ENCODE assay signal across 19 cellular contexts in the genomic region with DNA sequence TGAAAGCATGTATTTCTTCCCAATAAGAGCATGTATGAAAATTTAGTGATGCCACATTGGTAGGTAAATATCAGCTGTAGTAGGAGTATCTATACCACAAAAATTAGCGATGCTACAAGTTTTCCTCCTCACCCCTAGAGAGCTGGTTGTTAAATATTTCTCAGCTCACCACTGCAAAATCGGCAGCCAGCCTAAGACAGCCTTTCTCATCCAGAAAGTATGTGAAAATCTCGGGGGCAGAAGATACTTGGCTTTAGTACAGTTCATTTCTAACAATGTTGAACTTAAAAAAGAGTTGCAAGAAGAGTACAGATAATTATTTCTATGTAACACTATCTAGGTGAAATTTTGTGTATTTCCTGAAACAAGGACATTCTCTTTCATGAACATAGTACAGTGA.
DNase-seq lines count a peak whose midpoint lies in the region; ATAC-seq and TF ChIP-seq lines count a peak whose summit lies in the region.
"Had no signal": no experiment of that assay in that cellular context is flagged by ENCODE, and none has a peak within 500 bp of the region (broad histone marks: within the 10 kb centered on the region; RNA-seq: fewer than 3 reads in every experiment).

No MANE protein-coding gene starts in this region.

- peak; percentile 10 for DNase-seq in ACHN
- peak; percentile 19 for DNase-seq in HCEC 1CT
- peak; percentile 61 for DNase-seq in astrocyte of the spinal cord (ENCODE audit: low read depth, low spot score)
- DNase-seq in glomerular visceral epithelial cell (ENCODE audit: extremely low spot score), result peak; percentile 11
- DNase-seq in natural killer cell treated with Interleukin-12 subunit alpha and Interleukin-12 subunit beta and Interleukin-15 and Interleukin-18, amount 100 ng/mL, for 72 hours (ENCODE audit: low spot score), result no peak
- DNase-seq in activated naive CD4-positive, alpha-beta T cell treated with Interleukin-2 at 50 U/mL for 16 hours, result no peak
- no peak for DNase-seq in HEK293T (ENCODE audit: extremely low spot score)
- DNase-seq: activated CD4-positive, CD25-positive, alpha-beta regulatory T cell; activated T-cell treated with anti-CD3 and anti-CD28 coated beads, Interleukin-2, amount 50 U/mL, for 72 hours; head of caudate nucleus; mesendoderm; NCI-H2029; NCI-H510A treated with DMSO at 0.1 percent for 48 hours; SIG-M5; stimulated activated naive B cell treated with anti-CD40 and anti-IgM and Interleukin-4, amounts not matched to agents 10 μg/mL and 1 μg/mL and 100 μg/mL, for 72 hours; T-helper 17 cell; trophoblast cell had no signal

- no peak for TF ChIP-seq CTCF in astrocyte of the spinal cord (IDR thresholded peaks at IDR 0.05; ENCODE audit: low read depth, low read length)

- H3K4me3 Mint-ChIP-seq in natural killer cell treated with Interleukin-12 subunit alpha and Interleukin-12 subunit beta and Interleukin-15 and Interleukin-18, amount 100 ng/mL, for 72 hours, result no peak overlapping the region
- H3K4me3 Mint-ChIP-seq: activated T-cell treated with anti-CD3 and anti-CD28 coated beads, Interleukin-2, amount 50 U/mL, for 72 hours; nephron; stimulated activated naive B cell treated with anti-CD40 and anti-IgM and Interleukin-4, amounts not matched to agents 10 μg/mL and 1 μg/mL and 100 μg/mL, for 72 hours; T-helper 17 cell had no signal

- in situ Hi-C loops in ACHN (cut with HindIII; ENCODE audit: low pct_ligation_motif_present, low pct_unique_long_range_greater_than_20kb, low sequenced_read_pairs) (no loop called here), astrocyte of the spinal cord (cut with HindIII; ENCODE audit: low sequenced_read_pairs) (no loop called here)

- H3K9me3 Mint-ChIP-seq in natural killer cell treated with Interleukin-12 subunit alpha and Interleukin-12 subunit beta and Interleukin-15 and Interleukin-18, amount 100 ng/mL, for 72 hours, result peaks cover 8% of the 10 kb centered on the region
- H3K9me3 Mint-ChIP-seq: activated T-cell treated with anti-CD3 and anti-CD28 coated beads, Interleukin-2, amount 50 U/mL, for 72 hours had no signal

- no peak overlapping the region for H3K4me3 ChIP-seq in astrocyte of the spinal cord (ENCODE audit: low read depth, low read length)

- no peaks in the 10 kb centered on the region for H3K36me3 Mint-ChIP-seq in natural killer cell treated with Interleukin-12 subunit alpha and Interleukin-12 subunit beta and Interleukin-15 and Interleukin-18, amount 100 ng/mL, for 72 hours
- H3K36me3 Mint-ChIP-seq: stimulated activated naive B cell treated with anti-CD40 and anti-IgM and Interleukin-4, amounts not matched to agents 10 μg/mL and 1 μg/mL and 100 μg/mL, for 72 hours had no signal

- H3K4me1 Mint-ChIP-seq in natural killer cell treated with Interleukin-12 subunit alpha and Interleukin-12 subunit beta and Interleukin-15 and Interleukin-18, amount 100 ng/mL, for 72 hours (ENCODE audit: low read depth in 2 of 2), result no peaks in the 10 kb centered on the region
- H3K4me1 Mint-ChIP-seq: nephron; stimulated activated naive B cell treated with anti-CD40 and anti-IgM and Interleukin-4, amounts not matched to agents 10 μg/mL and 1 μg/mL and 100 μg/mL, for 72 hours; T-helper 17 cell had no signal

- ATAC-seq in natural killer cell treated with Interleukin-12 subunit alpha and Interleukin-12 subunit beta and Interleukin-15 and Interleukin-18, amount 100 ng/mL, for 72 hours, result no peak
- ATAC-seq in GM18870 (IDR thresholded peaks at IDR 0.05; ENCODE audit: unreplicated experiment), result no peak
- ATAC-seq: activated T-cell treated with anti-CD3 and anti-CD28 coated beads, Interleukin-2, amount 50 U/mL, for 72 hours; stimulated activated naive B cell treated with anti-CD40 and anti-IgM and Interleukin-4, amounts not matched to agents 10 μg/mL and 1 μg/mL and 100 μg/mL, for 72 hours; T-helper 17 cell had no signal

- H3K27me3 Mint-ChIP-seq in natural killer cell treated with Interleukin-12 subunit alpha and Interleukin-12 subunit beta and Interleukin-15 and Interleukin-18, amount 100 ng/mL, for 72 hours, result no peaks in the 10 kb centered on the region
- H3K27me3 Mint-ChIP-seq: stimulated activated naive B cell treated with anti-CD40 and anti-IgM and Interleukin-4, amounts not matched to agents 10 μg/mL and 1 μg/mL and 100 μg/mL, for 72 hours; T-helper 17 cell had no signal

- CTCF ChIA-PET in HEK293T (lab: Yijun Ruan, JAX), result interaction anchor here (0.6 kb wide), 1 partner anchor 11 kb away, joined by 3 read pairs; no protein-coding TSS in a partner anchor

- H3K27ac Mint-ChIP-seq in natural killer cell treated with Interleukin-12 subunit alpha and Interleukin-12 subunit beta and Interleukin-15 and Interleukin-18, amount 100 ng/mL, for 72 hours, result no peak overlapping the region
- H3K27ac Mint-ChIP-seq: activated T-cell treated with anti-CD3 and anti-CD28 coated beads, Interleukin-2, amount 50 U/mL, for 72 hours; nephron; stimulated activated naive B cell treated with anti-CD40 and anti-IgM and Interleukin-4, amounts not matched to agents 10 μg/mL and 1 μg/mL and 100 μg/mL, for 72 hours; T-helper 17 cell had no signal

- POLR2A ChIA-PET in HEK293T (lab: Yijun Ruan, JAX), result no interaction called here

TF ChIP-seq in HEK293T, 16 proteins besides CTCF, POLR2A, EP300 and RAD21:
- TF ChIP-seq ELF4 (IDR thresholded peaks at IDR 0.05), result no peak
TF ChIP-seq in HEK293T: peak in this region for 0.

Comparison
In these comparisons a context has a peak if more than half of its experiments do, and no peak if none do; other contexts are left out.
1. DNase-seq: peak in ACHN (single experiment), HCEC 1CT (single experiment), astrocyte of the spinal cord (single experiment) and glomerular visceral epithelial cell (single experiment); none in natural killer cell treated with Interleukin-12 subunit alpha and Interleukin-12 subunit beta and Interleukin-15 and Interleukin-18, amount 100 ng/mL, for 72 hours (single experiment), activated naive CD4-positive, alpha-beta T cell treated with Interleukin-2 at 50 U/mL for 16 hours (single experiment) and HEK293T (single experiment).